Comparison of ENCODE assay signal across 8 cellular contexts in the genomic region with DNA sequence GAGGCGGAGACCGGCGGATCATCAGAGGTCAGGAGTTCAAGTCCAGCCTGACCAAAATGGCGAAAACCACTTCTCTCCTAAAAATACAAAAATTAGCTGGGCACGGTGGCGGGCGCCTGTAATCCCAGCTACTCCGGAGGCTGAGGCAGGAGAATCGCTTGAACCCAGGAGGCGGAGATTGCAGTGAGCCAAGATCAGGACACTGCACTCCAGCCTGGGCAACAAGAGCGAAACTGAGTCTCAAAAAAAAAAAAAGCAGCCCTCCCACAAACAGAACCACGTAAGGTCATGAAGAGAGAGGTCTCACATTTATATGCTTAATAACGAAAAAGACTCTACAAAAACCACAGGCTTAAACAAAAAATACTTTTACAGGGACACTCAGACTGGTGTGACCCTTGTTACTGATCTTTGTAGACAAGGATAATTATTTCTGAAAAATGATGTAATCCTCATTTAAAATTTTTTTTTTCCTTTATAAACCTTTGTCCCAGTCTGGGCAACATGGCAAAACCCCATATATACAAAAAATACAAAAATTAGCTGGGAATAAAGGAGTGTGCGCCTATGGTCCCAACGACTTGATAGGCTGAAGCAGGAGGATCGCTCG. TPM values are rescaled to one million over a fixed set of nuclear protein-coding genes. Genes with fewer than 3 reads are reported as not detected.
A peak's percentile ranks its signal among the peaks of the same experiment; 100 is the strongest.
DNase-seq lines count a peak whose midpoint lies in the region; ATAC-seq, FAIRE-seq and TF ChIP-seq lines count a peak whose summit lies in the region.

No MANE protein-coding gene starts in this region.

- H3K9me3 Mint-ChIP-seq in CD4-positive, alpha-beta memory T cell = peaks cover 0 to 3% (median 0%) of the 10 kb centered on the region in 8 donors

- peak overlapping the region; percentile 94 to 99 (median 99) for H3K27ac Mint-ChIP-seq in CD4-positive, alpha-beta memory T cell

- TF ChIP-seq EP300 in esophagus muscularis mucosa (IDR thresholded peaks at IDR 0.05) = no peak

- no peak for FAIRE-seq in pancreas (lab: Jason Lieb, UNC)
- no peak for FAIRE-seq in GM12892 (lab: Jason Lieb, UNC)

- CTCF ChIA-PET in CD4-positive, alpha-beta memory T cell (lab: Charles Lee; ENCODE audit: partially characterized antibody) = no interaction called here
- CTCF ChIA-PET in RWPE1 (lab: Yijun Ruan, JAX) = interaction anchor here (0.6 kb wide), 1 partner anchor 59 kb away, joined by 3 read pairs; no protein-coding TSS in a partner anchor

- H3K27me3 Mint-ChIP-seq in CD4-positive, alpha-beta memory T cell = no peaks in the 10 kb centered on the region

- 42% methylated on average over 17 of the region's 17 CpGs for WGBS in esophagus muscularis mucosa
- 36 to 38% methylated on average over 17 of the region's 17 CpGs for WGBS in pancreas, 2 donors

- H3K4me1 ChIP-seq in CD4-positive, alpha-beta memory T cell (ENCODE audit: insufficient read depth, low read length) = peaks cover 30% of the 10 kb centered on the region
- H3K4me1 ChIP-seq in esophagus muscularis mucosa (peaks cover 25 to 35% (median 31%) of the 10 kb centered on the region in 4 donors), pancreas (peaks cover 4 to 12% (median 6%) of the 10 kb centered on the region in 3 donors)

- DNase-seq in CD4-positive, alpha-beta memory T cell = no peak
- DNase-seq in RWPE1 (ENCODE audit: low spot score) (no peak), esophagus muscularis mucosa (ENCODE audit: extremely low spot score) (no peak), pancreas (no peak), NCI-H774 (lab: John Stamatoyannopoulos, UW) (no peak), NCI-H510A treated with DMSO at 0.1 percent for 48 hours (lab: John Stamatoyannopoulos, UW) (no peak), GM12892 (ENCODE audit: insufficient read length) (no peak)

- peaks cover 17 to 52% (median 32%) of the 10 kb centered on the region in 4 donors for H3K4me1 Mint-ChIP-seq in CD4-positive, alpha-beta memory T cell

- H3K4me3 ChIP-seq in CD4-positive, alpha-beta memory T cell (ENCODE audit: low read length in 2 of 2) = peak overlapping the region; percentile 81 to 84
- peak overlapping the region; percentile 83 to 95 (median 88) for H3K4me3 ChIP-seq in esophagus muscularis mucosa
- H3K4me3 ChIP-seq in pancreas = peak overlapping the region; percentile 49 to 90 (median 82)

- H3K36me3 Mint-ChIP-seq in CD4-positive, alpha-beta memory T cell = peaks cover 0 to 7% of the 10 kb centered on the region in 2 donors

- ATAC-seq in pancreas (no peak), GM21447 (IDR thresholded peaks at IDR 0.05; ENCODE audit: unreplicated experiment) (no peak)

- TF ChIP-seq POLR2A in esophagus muscularis mucosa (IDR thresholded peaks at IDR 0.05; ENCODE audit: low read depth) (no peak), GM12892 (IDR thresholded peaks at IDR 0.05; ENCODE audit: low read depth, low read length) (no peak)

- H3K27me3 ChIP-seq in CD4-positive, alpha-beta memory T cell (ENCODE audit: insufficient read depth, low read length) = no peaks in the 10 kb centered on the region
- H3K27me3 ChIP-seq in esophagus muscularis mucosa (no peaks in the 10 kb centered on the region), pancreas (no peaks in the 10 kb centered on the region)

- H3K36me3 ChIP-seq in CD4-positive, alpha-beta memory T cell (ENCODE audit: insufficient read depth, low read length) = no peaks in the 10 kb centered on the region
- no peaks in the 10 kb centered on the region for H3K36me3 ChIP-seq in esophagus muscularis mucosa
- H3K36me3 ChIP-seq in pancreas = no peaks in the 10 kb centered on the region

- H3K27ac ChIP-seq in CD4-positive, alpha-beta memory T cell (ENCODE audit: low read depth, low read length) = peak overlapping the region; percentile 64
- peak overlapping the region; percentile 80 for H3K27ac ChIP-seq in RWPE1
- peak overlapping the region; percentile 82 to 96 (median 92) for H3K27ac ChIP-seq in esophagus muscularis mucosa (replicated peaks in 1 of 4)
- H3K27ac ChIP-seq in pancreas = peak overlapping the region; percentile 91 to 95 (median 92)

- peak overlapping the region; percentile 95 to 98 (median 97) for H3K4me3 Mint-ChIP-seq in CD4-positive, alpha-beta memory T cell

- TF ChIP-seq CTCF in RWPE1 (conservative IDR thresholded peaks at IDR 0.05; ENCODE audit: low read depth) = no peak
- TF ChIP-seq CTCF in esophagus muscularis mucosa (IDR thresholded peaks at IDR 0.05) = no peak
- no peak for TF ChIP-seq CTCF in pancreas (IDR thresholded peaks at IDR 0.05)

- intact Hi-C loops in CD4-positive, alpha-beta memory T cell (cut with micrococcal nuclease) = loop anchor here (2.0 to 10.0 kb wide), 2 partner anchors 45 to 161 kb away; a partner anchor contains a TSS
- intact Hi-C loops in esophagus muscularis mucosa (cut with DNase I) = no loop called here
- intact Hi-C loops in pancreas (cut with DNase I) = no loop called here

- H3K9me3 ChIP-seq in CD4-positive, alpha-beta memory T cell (ENCODE audit: control insufficient read depth in 1 of 2, low read length in 2 of 2) = no peaks in the 10 kb centered on the region
- H3K9me3 ChIP-seq in esophagus muscularis mucosa (no peaks in the 10 kb centered on the region), pancreas (no peaks in the 10 kb centered on the region)

- POLR2A ChIA-PET in CD4-positive, alpha-beta memory T cell (lab: Charles Lee; ENCODE audit: partially characterized antibody) = interaction anchor here (0.8 kb wide), 1 partner anchor 238 kb away, joined by 3 read pairs; no protein-coding TSS in a partner anchor
- POLR2A ChIA-PET in RWPE1 (lab: Yijun Ruan, JAX; ENCODE audit: low non-redundant PET) = no interaction called here

RNA-seq across cellular contexts. Expression of a gene that starts 0.9 kb away (rescaled TPM):
- 1 to 10 TPM; 5.8 to 6.4 TPM for total RNA-seq in CD4-positive, alpha-beta memory T cell
- polyA plus RNA-seq in CD4-positive, alpha-beta memory T cell = 1 to 10 TPM in 1 of 2 donors, under 1 TPM in 1; 0.21 to 2.4 TPM
- total RNA-seq in esophagus muscularis mucosa (1 to 10 TPM; 2.5 to 4.2 (median 3.0) TPM), pancreas (1 to 10 TPM; 1.3 to 2.6 (median 1.7) TPM)
- 1 to 10 TPM; 2.7 to 3.4 TPM for polyA plus RNA-seq in pancreas
- polyA plus RNA-seq in GM12892 (2012; ENCODE audit: missing spikeins) = 3.9 TPM

RNA-seq across cellular contexts. Expression of a gene that starts 31.7 kb away (rescaled TPM):
- total RNA-seq in CD4-positive, alpha-beta memory T cell = not detected
- polyA plus RNA-seq in CD4-positive, alpha-beta memory T cell = not detected
- total RNA-seq in esophagus muscularis mucosa (1 to 10 TPM in 1 of 4 donors, under 1 TPM in 2, not detected in 1; 0.75 to 1.2 (median 0.91) TPM), pancreas (1 to 10 TPM in 4 of 6 donors, under 1 TPM in 2; 0.97 to 1.6 (median 1.1) TPM)
- 1 to 10 TPM; 6.7 to 8.5 TPM for polyA plus RNA-seq in pancreas
- polyA plus RNA-seq in GM12892 (2012; ENCODE audit: missing spikeins) = 18.1 TPM

RNA-seq across cellular contexts. Expression of a gene that starts 45.0 kb away (rescaled TPM):
- total RNA-seq in CD4-positive, alpha-beta memory T cell = 1 to 10 TPM; 4.2 to 4.7 TPM
- polyA plus RNA-seq in CD4-positive, alpha-beta memory T cell = 1 to 10 TPM; 2.1 to 4.1 TPM
- total RNA-seq in esophagus muscularis mucosa (1 to 10 TPM; 2.2 to 3.6 (median 2.3) TPM), pancreas (1 to 10 TPM; 1.6 to 3.0 (median 2.0) TPM)
- 1 to 10 TPM; 2.1 to 2.4 TPM for polyA plus RNA-seq in pancreas
- 6.7 TPM for polyA plus RNA-seq in GM12892 (2012; ENCODE audit: missing spikeins)
